Comparison of ENCODE assay signal across 20 cellular contexts in the genomic region with DNA sequence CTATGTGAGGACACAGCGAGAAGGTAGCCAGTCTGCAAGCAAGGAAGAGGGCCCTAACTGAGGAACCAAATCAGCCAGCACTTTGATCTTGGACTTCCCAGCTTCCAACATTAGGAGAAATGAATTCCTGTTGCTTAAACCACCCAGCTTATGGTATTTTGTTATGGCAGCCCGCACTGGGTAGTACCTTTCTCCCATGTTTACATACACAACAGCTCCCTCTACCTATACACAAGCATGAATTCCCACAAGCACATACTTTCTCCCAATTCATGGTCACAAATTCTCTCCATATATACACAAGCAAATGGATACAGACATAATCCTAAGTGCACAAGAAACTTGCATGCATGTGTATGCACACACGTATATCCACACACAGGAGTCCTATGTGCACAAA. TPM values are rescaled to one million over a fixed set of nuclear protein-coding genes. Genes with fewer than 3 reads are reported as not detected.
DNase-seq lines count a peak whose midpoint lies in the region; ATAC-seq and TF ChIP-seq lines count a peak whose summit lies in the region.
"Had no signal": no experiment of that assay in that cellular context is flagged by ENCODE, and none has a peak within 500 bp of the region (broad histone marks: within the 10 kb centered on the region; RNA-seq: fewer than 3 reads in every experiment).

No MANE protein-coding gene starts in this region.

- H3K9me3 ChIP-seq in HCT116 (ENCODE audit: control insufficient read depth in 1 of 2, insufficient read depth in 1 of 2, low read depth in 1 of 2, low read length in 2 of 2) = no peaks in the 10 kb centered on the region
- H3K9me3 ChIP-seq: adrenal gland, left ventricle myocardium inferior, mucosa of descending colon, sigmoid colon, upper lobe of right lung had no signal

- H3K27ac ChIP-seq in HCT116 (ENCODE audit: low read depth, low read length) = no peak overlapping the region
- H3K27ac ChIP-seq: adrenal gland, cardiac muscle cell, left ventricle myocardium inferior, sigmoid colon, upper lobe of right lung had no signal

- H3K27ac Mint-ChIP-seq in activated T-cell treated with anti-CD3 and anti-CD28 coated beads, Interleukin-2, amount 50 U/mL, for 24 hours = peak overlapping the region; percentile 87
- H3K27ac Mint-ChIP-seq in activated CD8-positive, alpha-beta T cell treated with anti-CD3 and anti-CD28 coated beads, Interleukin-2, amount 10 ng/mL, durations not matched to agents 7 days and 5 days = peak overlapping the region; percentile 88
- H3K27ac Mint-ChIP-seq in natural killer cell = no peak overlapping the region

- intact Hi-C loops in HCT116 (cut with micrococcal nuclease) (no loop called here), natural killer cell (cut with micrococcal nuclease) (loop anchor here (2.0 to 10.0 kb wide), 2 partner anchors 19 to 305 kb away; partner anchors contain the start of genes CSAD, NPFF, TARBP2 and ZNF740)

- TF ChIP-seq POLR2A in HCT116 (IDR thresholded peaks at IDR 0.05; ENCODE audit: borderline replicate concordance, extremely low read depth, insufficient read depth, insufficient read length) = no peak

- no peaks in the 10 kb centered on the region for H3K79me2 ChIP-seq in HCT116 (ENCODE audit: insufficient read depth, low read length)

- H3K36me3 ChIP-seq in HCT116 (ENCODE audit: control insufficient read depth in 1 of 2, insufficient read depth in 2 of 2, low read length in 2 of 2) = no peaks in the 10 kb centered on the region
- H3K36me3 ChIP-seq: adrenal gland, cardiac muscle cell, left ventricle myocardium inferior, sigmoid colon, upper lobe of right lung had no signal

- no peak overlapping the region for H2AFZ ChIP-seq in HCT116 (ENCODE audit: low read depth, low read length, poor library complexity, severe bottlenecking)

- no peaks in the 10 kb centered on the region for H3K9me2 ChIP-seq in HCT116 (ENCODE audit: insufficient read depth)

- no peaks in the 10 kb centered on the region for H3K9me3 Mint-ChIP-seq in activated T-cell treated with anti-CD3 and anti-CD28 coated beads, Interleukin-2, amount 50 U/mL, for 24 hours
- H3K9me3 Mint-ChIP-seq in activated CD8-positive, alpha-beta T cell treated with anti-CD3 and anti-CD28 coated beads, Interleukin-2, amount 10 ng/mL, durations not matched to agents 7 days and 5 days (ENCODE audit: insufficient read depth) = no peaks in the 10 kb centered on the region
- H3K9me3 Mint-ChIP-seq in natural killer cell = no peaks in the 10 kb centered on the region

- H3K4me1 Mint-ChIP-seq in activated T-cell treated with anti-CD3 and anti-CD28 coated beads, Interleukin-2, amount 50 U/mL, for 24 hours (ENCODE audit: low read depth) = peaks cover 77% of the 10 kb centered on the region
- H3K4me1 Mint-ChIP-seq in activated CD8-positive, alpha-beta T cell treated with anti-CD3 and anti-CD28 coated beads, Interleukin-2, amount 10 ng/mL, durations not matched to agents 7 days and 5 days (ENCODE audit: low read depth) = peaks cover 76% of the 10 kb centered on the region
- H3K4me1 Mint-ChIP-seq in natural killer cell = peaks cover 45 to 75% of the 10 kb centered on the region in 2 donors

- no peak overlapping the region for H3K4me2 ChIP-seq in HCT116 (ENCODE audit: low read length)

- H4K20me1 ChIP-seq in HCT116 (ENCODE audit: insufficient read depth) = no peaks in the 10 kb centered on the region

- no peak overlapping the region for H3K9ac ChIP-seq in HCT116 (ENCODE audit: low read length)

- no peaks in the 10 kb centered on the region for H3K27me3 Mint-ChIP-seq in activated T-cell treated with anti-CD3 and anti-CD28 coated beads, Interleukin-2, amount 50 U/mL, for 24 hours
- H3K27me3 Mint-ChIP-seq in activated CD8-positive, alpha-beta T cell treated with anti-CD3 and anti-CD28 coated beads, Interleukin-2, amount 10 ng/mL, durations not matched to agents 7 days and 5 days (ENCODE audit: low read depth) = no peaks in the 10 kb centered on the region
- H3K27me3 Mint-ChIP-seq in natural killer cell (ENCODE audit: low read depth in 2 of 2) = no peaks in the 10 kb centered on the region

- BruUV-seq in HCT116 (replicated peaks; lab: Mats Ljungman, UMichigan) = no TSS peak

- H3K4me3 ChIP-seq in HCT116 (replicated peaks in 1 of 2; ENCODE audit: low read depth in 1 of 2, low read length in 2 of 2) = no peak overlapping the region
- H3K4me3 ChIP-seq: adrenal gland, cardiac muscle cell, left ventricle myocardium inferior, mucosa of descending colon, sigmoid colon, upper lobe of right lung had no signal

- H3K4me3 Mint-ChIP-seq in activated T-cell treated with anti-CD3 and anti-CD28 coated beads, Interleukin-2, amount 50 U/mL, for 24 hours = no peak overlapping the region
- peak overlapping the region; percentile 68 for H3K4me3 Mint-ChIP-seq in activated CD8-positive, alpha-beta T cell treated with anti-CD3 and anti-CD28 coated beads, Interleukin-2, amount 10 ng/mL, durations not matched to agents 7 days and 5 days
- peak overlapping the region; percentile 43 for H3K4me3 Mint-ChIP-seq in natural killer cell

- peaks cover 3 to 26% of the 10 kb centered on the region in 2 experiments; a peak in 3 of 4 replicates for H3K4me1 ChIP-seq in HCT116 (ENCODE audit: control insufficient read depth in 1 of 2, insufficient read depth in 2 of 2, low read length in 2 of 2)

- H3K27me3 ChIP-seq in HCT116 (ENCODE audit: insufficient read depth, low read length) = no peaks in the 10 kb centered on the region
- H3K27me3 ChIP-seq: adrenal gland, sigmoid colon, upper lobe of right lung had no signal

- CTCF ChIA-PET in HCT116 (lab: Charles Lee) = no interaction called here
- CTCF ChIA-PET in activated CD8-positive, alpha-beta T cell treated with anti-CD3 and anti-CD28 coated beads, Interleukin-2, amount 10 ng/mL, durations not matched to agents 7 days and 5 days (lab: Charles Lee) = interaction anchor here (0.9 to 6.5 kb wide), 17 partner anchors 9 to 153 kb away, joined by 3 to 58 read pairs (median 4); partner anchors contain the start of genes AAAS and ESPL1

- POLR2A ChIA-PET in HCT116 (lab: Charles Lee) = no interaction called here
- POLR2A ChIA-PET in activated CD8-positive, alpha-beta T cell treated with anti-CD3 and anti-CD28 coated beads, Interleukin-2, amount 10 ng/mL, durations not matched to agents 7 days and 5 days (lab: Charles Lee) = interaction anchor here (1.1 to 7.9 kb wide), 4 partner anchors 11 to 68 kb away, joined by 3 to 57 read pairs (median 18); partner anchors contain the start of genes CSAD, ESPL1 and ZNF740

- DNase-seq in activated T-cell treated with anti-CD3 and anti-CD28 coated beads, Interleukin-2, amount 50 U/mL, for 24 hours = peak; percentile 25
- no peak for DNase-seq in activated T-cell treated with anti-CD3 and anti-CD28 coated beads, Interleukin-2, amount 50 U/mL, for 1 hour
- DNase-seq in HCT116 (ENCODE audit: low read depth, low spot score) (no peak), natural killer cell (no peak)
- DNase-seq in activated CD8-positive, alpha-beta T cell treated with anti-CD3 and anti-CD28 coated beads, Interleukin-2, amount 10 ng/mL, durations not matched to agents 7 days and 5 days = no peak
- no peak for DNase-seq in activated CD4-positive, CD25-positive, alpha-beta regulatory T cell treated with anti-CD3 and anti-CD28 coated beads, Interleukin-2, amount 50 U/mL, for 72 hours
- DNase-seq: ACHN; activated CD4-positive, CD25-positive, alpha-beta regulatory T cell; HCEC 1CT; left ventricle myocardium inferior; mucosa of descending colon; NCI-H187 treated with DMSO at 0.1 percent for 48 hours; NCI-H446 treated with DMSO at 0.1 percent for 48 hours; occipital lobe; sigmoid colon; upper lobe of right lung had no signal

- TF ChIP-seq CTCF in HCT116 (IDR thresholded peaks at IDR 0.05 in 2 of 3, conservative IDR thresholded peaks at IDR 0.05 in 1 of 3; ENCODE audit: borderline replicate concordance in 1 of 3, insufficient read depth in 1 of 3, low read depth in 2 of 3, low read length in 2 of 3) = no peak
- no peak for TF ChIP-seq CTCF in natural killer cell (IDR thresholded peaks at IDR 0.05)

- ATAC-seq in HCT116 (no peak), natural killer cell (no peak), GM19351 (IDR thresholded peaks at IDR 0.05; ENCODE audit: unreplicated experiment) (no peak), GM19328 (IDR thresholded peaks at IDR 0.05; ENCODE audit: unreplicated experiment) (no peak)
- no peak for ATAC-seq in activated CD8-positive, alpha-beta T cell treated with anti-CD3 and anti-CD28 coated beads, Interleukin-2, amount 10 ng/mL, durations not matched to agents 7 days and 5 days
- ATAC-seq: mucosa of descending colon, upper lobe of right lung had no signal

- RAD21 ChIA-PET in HCT116 (lab: Charles Lee; ENCODE audit: low non-redundant PET in 1 of 2, low total read pairs in 2 of 2, uncharacterized antibody in 2 of 2, unreplicated experiment in 2 of 2) = interaction anchor here in 1 of 2 experiments (1.6 kb wide), 1 partner anchor 134 kb away, joined by 3 read pairs; no protein-coding TSS in a partner anchor

- peaks cover 72% of the 10 kb centered on the region for H3K36me3 Mint-ChIP-seq in activated T-cell treated with anti-CD3 and anti-CD28 coated beads, Interleukin-2, amount 50 U/mL, for 24 hours (ENCODE audit: low read depth)
- peaks cover 82% of the 10 kb centered on the region for H3K36me3 Mint-ChIP-seq in activated CD8-positive, alpha-beta T cell treated with anti-CD3 and anti-CD28 coated beads, Interleukin-2, amount 10 ng/mL, durations not matched to agents 7 days and 5 days (ENCODE audit: low read depth)
- peaks cover 6% of the 10 kb centered on the region for H3K36me3 Mint-ChIP-seq in natural killer cell

- TF ChIP-seq RAD21 in HCT116 (IDR thresholded peaks at IDR 0.05; ENCODE audit: low read depth) = peak; percentile 5; the same call in 1 of the 2 replicates

TF ChIP-seq in HCT116, 20 proteins besides CTCF, POLR2A, EP300 and RAD21 (continues in another document):
- TF ChIP-seq CEBPB (IDR thresholded peaks at IDR 0.05; ENCODE audit: low read depth) = no peak

RNA-seq across cellular contexts. Expression of gene ITGB7, which starts 7.4 kb away (rescaled TPM):
- 1.9 TPM for total RNA-seq in HCT116 (2021; ENCODE audit: unreplicated experiment)
- 0.33 and 0.47 TPM in 2 replicates for polyA plus RNA-seq in HCT116 (2012)
- total RNA-seq in activated CD8-positive, alpha-beta T cell treated with anti-CD3 and anti-CD28 coated beads, Interleukin-2, amount 10 ng/mL, durations not matched to agents 7 days and 5 days = 100 to 1,000 TPM; 500 to 503 TPM
- total RNA-seq in natural killer cell = 100 to 1,000 TPM; 329 to 441 (median 439) TPM
- total RNA-seq: occipital lobe had no signal

RNA-seq across cellular contexts. Expression of gene CSAD, which starts 19.0 kb away (rescaled TPM):
- total RNA-seq in HCT116 (2021; ENCODE audit: unreplicated experiment) (20.3 TPM), natural killer cell (10 to 100 TPM; 50.8 to 54.4 (median 53.0) TPM)
- polyA plus RNA-seq in HCT116 (2012) = 17.4 and 19.4 TPM in 2 replicates
- total RNA-seq in activated CD8-positive, alpha-beta T cell treated with anti-CD3 and anti-CD28 coated beads, Interleukin-2, amount 10 ng/mL, durations not matched to agents 7 days and 5 days = 10 to 100 TPM; 15.7 to 17.0 TPM

RNA-seq across cellular contexts. Expression of gene ZNF740, which starts 19.2 kb away (rescaled TPM):
- total RNA-seq in HCT116 (2021; ENCODE audit: unreplicated experiment) (49.7 TPM), natural killer cell (10 to 100 TPM; 37.1 to 65.9 (median 45.3) TPM)
- polyA plus RNA-seq in HCT116 (2012) = 11.8 and 13.2 TPM in 2 replicates
- total RNA-seq in activated CD8-positive, alpha-beta T cell treated with anti-CD3 and anti-CD28 coated beads, Interleukin-2, amount 10 ng/mL, durations not matched to agents 7 days and 5 days = 10 to 100 TPM; 28.2 to 31.4 TPM

RNA-seq across cellular contexts. Expression of gene RARG, which starts 32.3 kb away (rescaled TPM):
- total RNA-seq in HCT116 (2021; ENCODE audit: unreplicated experiment) (68.9 TPM), natural killer cell (10 to 100 TPM; 24.0 to 30.6 (median 27.5) TPM)
- 50.8 and 54.4 TPM in 2 replicates for polyA plus RNA-seq in HCT116 (2012)
- 10 to 100 TPM; 44.1 to 45.9 TPM for total RNA-seq in activated CD8-positive, alpha-beta T cell treated with anti-CD3 and anti-CD28 coated beads, Interleukin-2, amount 10 ng/mL, durations not matched to agents 7 days and 5 days

Comparison
In these comparisons a context has a peak if more than half of its experiments do, and no peak if none do; other contexts are left out.
1. H3K27ac Mint-ChIP-seq: peak in activated T-cell treated with anti-CD3 and anti-CD28 coated beads, Interleukin-2, amount 50 U/mL, for 24 hours (single experiment) and activated CD8-positive, alpha-beta T cell treated with anti-CD3 and anti-CD28 coated beads, Interleukin-2, amount 10 ng/mL, durations not matched to agents 7 days and 5 days (single experiment); none in natural killer cell (0 of 2).
2. RNA of gene ITGB7, which starts 7.4 kb away (total RNA-seq): 500 to 503 TPM in activated CD8-positive, alpha-beta T cell treated with anti-CD3 and anti-CD28 coated beads, Interleukin-2, amount 10 ng/mL, durations not matched to agents 7 days and 5 days and 329 to 441 TPM in natural killer cell; 1.9 TPM in HCT116 (single experiment); every median in the first group is over 100 times any median in the second.